Comparison of ENCODE assay signal across 12 cellular contexts in the genomic region with DNA sequence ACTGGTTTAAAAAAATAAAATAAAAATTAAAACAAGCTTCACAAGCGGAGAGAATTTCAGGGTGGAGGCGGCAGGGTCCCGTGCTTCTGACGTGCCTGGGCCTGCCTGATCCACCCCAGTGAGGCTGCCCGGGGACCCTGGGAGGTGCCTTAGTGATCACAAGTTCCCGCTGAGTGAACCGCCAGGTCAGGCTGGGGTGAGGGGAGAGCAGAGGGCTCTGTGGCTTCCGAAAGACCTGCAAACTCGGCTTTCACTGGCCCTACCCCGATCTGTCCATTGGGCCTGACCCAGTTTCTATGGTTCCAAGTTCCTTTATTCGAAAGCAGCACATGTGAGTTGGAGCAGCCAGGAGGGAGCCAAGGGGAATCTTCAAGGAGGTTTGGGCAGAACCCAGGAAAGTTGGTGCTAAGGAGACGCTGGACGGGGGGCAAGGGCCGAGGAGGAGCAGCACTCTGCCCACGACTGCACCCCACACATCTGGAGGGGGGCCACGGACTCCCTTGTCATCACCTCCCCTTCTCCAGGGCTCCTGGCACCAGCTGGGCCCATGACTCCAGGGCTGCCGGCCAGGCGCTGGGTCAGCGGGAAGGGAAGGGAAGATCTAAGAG. TPM values are rescaled to one million over a fixed set of nuclear protein-coding genes. Genes with fewer than 3 reads are reported as not detected.
DNase-seq lines count a peak whose midpoint lies in the region; ATAC-seq and TF ChIP-seq lines count a peak whose summit lies in the region.
"Had no signal": no experiment of that assay in that cellular context is flagged by ENCODE, and none has a peak within 500 bp of the region (broad histone marks: within the 10 kb centered on the region; RNA-seq: fewer than 3 reads in every experiment).

No MANE protein-coding gene starts in this region.

- peaks cover 7% of the 10 kb centered on the region for H3K4me1 Mint-ChIP-seq in Caco-2 (ENCODE audit: low read depth, unreplicated experiment)

- H3K27ac ChIP-seq in AG04450 (ENCODE audit: low read depth, low read length) (peak overlapping the region; percentile 100), gastroesophageal sphincter (peak overlapping the region; percentile 66 to 92 (median 88))
- H3K27ac ChIP-seq: SJSA1 had no signal

- H3K36me3 Mint-ChIP-seq in Caco-2 (ENCODE audit: insufficient read depth, unreplicated experiment): peaks cover 20% of the 10 kb centered on the region

- CTCF ChIA-PET in AG04450 (lab: Charles Lee): interaction anchor here (0.6 to 8.5 kb wide), 9 partner anchors 11 to 293 kb away, joined by 3 to 217 read pairs (median 4); partner anchors contain the start of gene DAD1
- CTCF ChIA-PET in Caco-2 (lab: Charles Lee): interaction anchor here (0.6 kb wide), 1 partner anchor 106 kb away, joined by 5 read pairs; no protein-coding TSS in a partner anchor

- peaks cover 85% of the 10 kb centered on the region for H3K4me1 ChIP-seq in adipocyte (ENCODE audit: control insufficient read depth, insufficient read depth, low read length)
- H3K4me1 ChIP-seq in gastroesophageal sphincter: peaks cover 3 to 94% (median 64%) of the 10 kb centered on the region in 3 donors
- H3K4me1 ChIP-seq in Caco-2: peaks cover 20% of the 10 kb centered on the region
- no peaks in the 10 kb centered on the region for H3K4me1 ChIP-seq in BE2C

- H3K4me3 ChIP-seq in AG04450 (ENCODE audit: low read depth, low read length): no peak overlapping the region
- H3K4me3 ChIP-seq in adipocyte (ENCODE audit: low read length): peak overlapping the region; percentile 46
- H3K4me3 ChIP-seq in gastroesophageal sphincter: peak overlapping the region in 1 of 2 donors; percentile 13
- H3K4me3 ChIP-seq in Caco-2 (ENCODE audit: low read depth, low read length): no peak overlapping the region
- no peak overlapping the region for H3K4me3 ChIP-seq in BE2C (ENCODE audit: low read depth, low read length)
- H3K4me3 ChIP-seq: SJSA1 had no signal

- no peaks in the 10 kb centered on the region for H3K9me3 ChIP-seq in AG04450 (ENCODE audit: control insufficient read depth, insufficient read depth, low read length)
- H3K9me3 ChIP-seq in adipocyte (ENCODE audit: control insufficient read depth, low read length): no peaks in the 10 kb centered on the region
- no peaks in the 10 kb centered on the region for H3K9me3 ChIP-seq in gastroesophageal sphincter
- no peaks in the 10 kb centered on the region for H3K9me3 ChIP-seq in Caco-2
- no peaks in the 10 kb centered on the region for H3K9me3 ChIP-seq in BE2C
- H3K9me3 ChIP-seq: SJSA1 had no signal

- no TSS peak for BruUV-seq in Caco-2 (replicated peaks; lab: Mats Ljungman, UMichigan)

- TF ChIP-seq CTCF in AG04450 (IDR thresholded peaks at IDR 0.05; ENCODE audit: low read depth, low read length) (no peak), gastroesophageal sphincter (IDR thresholded peaks at IDR 0.05) (no peak), omental fat pad (IDR thresholded peaks at IDR 0.05) (no peak), Caco-2 (IDR thresholded peaks at IDR 0.05; ENCODE audit: insufficient read depth in 1 of 2, low read depth in 1 of 2, low read length in 1 of 2, severe bottlenecking in 1 of 2, unreplicated experiment in 1 of 2) (no peak), BE2C (IDR thresholded peaks at IDR 0.05; ENCODE audit: low read depth, low read length) (no peak)

- H3K27me3 Mint-ChIP-seq in Caco-2 (ENCODE audit: insufficient read depth, unreplicated experiment): no peaks in the 10 kb centered on the region

- H3K9ac ChIP-seq in adipocyte (ENCODE audit: low read length): peak overlapping the region; percentile 80

- TF ChIP-seq POLR2A in gastroesophageal sphincter (IDR thresholded peaks at IDR 0.05): no peak

- no peak for TF ChIP-seq EP300 in gastroesophageal sphincter (IDR thresholded peaks at IDR 0.05)

- H3K36me3 ChIP-seq in adipocyte (ENCODE audit: control insufficient read depth, insufficient read depth, low read length, severe bottlenecking) (peaks cover 26% of the 10 kb centered on the region), gastroesophageal sphincter (peaks cover 0 to 28% of the 10 kb centered on the region in 2 donors), Caco-2 (ENCODE audit: control insufficient read depth, insufficient read depth, low read length) (peaks cover 5% of the 10 kb centered on the region; the same call in 1 of the 2 replicates), BE2C (no peaks in the 10 kb centered on the region)

- H3K9me3 Mint-ChIP-seq in Caco-2 (ENCODE audit: unreplicated experiment): no peaks in the 10 kb centered on the region
- H3K9me3 Mint-ChIP-seq: activated T-helper 1 cell treated with anti-CD3 and anti-CD28 coated beads, Interleukin-12 subunit alpha, Interleukin-12 subunit beta, Interleukin-2, Interleukin-4 antibody, amounts not matched to agents 30 ng/mL and 10 ng/mL and 1 ng/mL, durations not matched to agents 14 hours and 24 hours and 36 hours had no signal

- no peak overlapping the region for H3K27ac Mint-ChIP-seq in Caco-2 (ENCODE audit: unreplicated experiment)
- H3K27ac Mint-ChIP-seq: activated T-helper 1 cell treated with anti-CD3 and anti-CD28 coated beads, Interleukin-12 subunit alpha, Interleukin-12 subunit beta, Interleukin-2, Interleukin-4 antibody, amounts not matched to agents 30 ng/mL and 10 ng/mL and 1 ng/mL, durations not matched to agents 14 hours and 24 hours and 36 hours; B cell had no signal

- 8 to 57% methylated on average over 6 to 7 of the region's 19 CpGs for WGBS in gastroesophageal sphincter (ENCODE audit: low coverage in 1 of 2), 2 donors

- ATAC-seq in gastroesophageal sphincter: peak; percentile 39
- ATAC-seq in omental fat pad (ENCODE audit: low FRiP score): peak; percentile 38
- no peak for ATAC-seq in GM21515 (IDR thresholded peaks at IDR 0.05; ENCODE audit: unreplicated experiment)

- DNase-seq in AG04450 (ENCODE audit: low read depth, low spot score): no peak
- no peak for DNase-seq in adipocyte (ENCODE audit: low read depth)
- DNase-seq in omental fat pad (ENCODE audit: low spot score): peak; percentile 37
- DNase-seq in OCI-M1 (lab: John Stamatoyannopoulos, UW): no peak
- DNase-seq in Caco-2: no peak
- DNase-seq in BE2C: no peak
- DNase-seq: MV-4-11 had no signal

- no peak overlapping the region for H3K4me3 Mint-ChIP-seq in Caco-2 (ENCODE audit: unreplicated experiment)
- H3K4me3 Mint-ChIP-seq: activated T-helper 1 cell treated with anti-CD3 and anti-CD28 coated beads, Interleukin-12 subunit alpha, Interleukin-12 subunit beta, Interleukin-2, Interleukin-4 antibody, amounts not matched to agents 30 ng/mL and 10 ng/mL and 1 ng/mL, durations not matched to agents 14 hours and 24 hours and 36 hours; B cell had no signal

- intact Hi-C loops in Caco-2 (cut with micrococcal nuclease; ENCODE audit: unreplicated experiment): no loop called here

- no peaks in the 10 kb centered on the region for H3K27me3 ChIP-seq in AG04450 (ENCODE audit: control insufficient read depth, insufficient read depth, low read length)
- no peaks in the 10 kb centered on the region for H3K27me3 ChIP-seq in adipocyte (replicated peaks; ENCODE audit: control insufficient read depth, insufficient read depth, low read length)
- no peaks in the 10 kb centered on the region for H3K27me3 ChIP-seq in gastroesophageal sphincter
- no peaks in the 10 kb centered on the region for H3K27me3 ChIP-seq in Caco-2 (replicated peaks; ENCODE audit: control insufficient read depth, insufficient read depth, low read length)
- H3K27me3 ChIP-seq in BE2C: no peaks in the 10 kb centered on the region
- H3K27me3 ChIP-seq: SJSA1 had no signal

- POLR2A ChIA-PET in AG04450 (lab: Yijun Ruan, JAX): interaction anchor here (0.7 to 3.9 kb wide), 5 partner anchors 11 to 26 kb away, joined by 3 to 76 read pairs (median 15); partner anchors contain the start of gene MMP14
- POLR2A ChIA-PET in Caco-2 (lab: Charles Lee): interaction anchor here (0.5 kb wide), 1 partner anchor 1468 kb away, joined by 6 read pairs; no protein-coding TSS in a partner anchor

RNA-seq across cellular contexts. Expression of gene MMP14, which starts 12.9 kb away (rescaled TPM):
- 365 and 448 TPM in 2 replicates for polyA plus RNA-seq in AG04450 (2011; rRNA removed)
- 257 and 350 TPM in 2 replicates for polyA minus RNA-seq in AG04450 (2011; rRNA and poly(A)+ RNA removed)
- 100 to 1,000 TPM; 114 to 127 (median 123) TPM for total RNA-seq in gastroesophageal sphincter
- total RNA-seq in omental fat pad: 100 to 1,000 TPM; 108 to 208 (median 166) TPM
- total RNA-seq in Caco-2 (2022): 57.2 and 62.9 TPM in 2 replicates
- 1.6 TPM for polyA plus RNA-seq in BE2C (2012; ENCODE audit: insufficient read depth, insufficient read length, low read depth)

RNA-seq across cellular contexts. Expression of gene MRPL52, which starts 19.6 kb away (rescaled TPM):
- 71.8 and 78.1 TPM in 2 replicates for polyA plus RNA-seq in AG04450 (2011; rRNA removed)
- polyA minus RNA-seq in AG04450 (2011; rRNA and poly(A)+ RNA removed): 17.4 and 20.0 TPM in 2 replicates
- total RNA-seq in gastroesophageal sphincter: 10 to 100 TPM; 24.4 to 65.0 (median 35.0) TPM
- 10 to 100 TPM; 15.9 to 55.1 (median 37.7) TPM for total RNA-seq in omental fat pad
- 149 TPM in 2 replicates for total RNA-seq in Caco-2 (2022)
- 324 TPM for polyA plus RNA-seq in BE2C (2012; ENCODE audit: insufficient read depth, insufficient read length, low read depth)

RNA-seq across cellular contexts. Expression of gene LRP10, which starts 22.2 kb away (rescaled TPM):
- polyA plus RNA-seq in AG04450 (2011; rRNA removed): 87.8 and 125 TPM in 2 replicates
- 128 and 185 TPM in 2 replicates for polyA minus RNA-seq in AG04450 (2011; rRNA and poly(A)+ RNA removed)
- total RNA-seq in gastroesophageal sphincter: 100 to 1,000 TPM; 123 to 257 (median 163) TPM
- total RNA-seq in omental fat pad: 100 to 1,000 TPM in 2 of 4 donors, 10 to 100 TPM in 2; 73.5 to 125 (median 96.6) TPM
- total RNA-seq in Caco-2 (2022): 29.6 and 34.0 TPM in 2 replicates
- polyA plus RNA-seq in BE2C (2012; ENCODE audit: insufficient read depth, insufficient read length, low read depth): 29.7 TPM

RNA-seq across cellular contexts. Expression of gene REM2, which starts 33.7 kb away (rescaled TPM):
- 0.06 and 0.19 TPM in 2 replicates for polyA plus RNA-seq in AG04450 (2011; rRNA removed)
- 0.23 TPM in 1 of 2 replicates, not detected in the other for polyA minus RNA-seq in AG04450 (2011; rRNA and poly(A)+ RNA removed)
- under 1 TPM; 0.20 to 0.93 (median 0.47) TPM for total RNA-seq in gastroesophageal sphincter
- 1 to 10 TPM in 2 of 4 donors, under 1 TPM in 2; 0.24 to 3.3 (median 1.0) TPM for total RNA-seq in omental fat pad
- total RNA-seq in Caco-2 (2022): 0.41 and 0.44 TPM in 2 replicates
- 0.31 TPM for polyA plus RNA-seq in BE2C (2012; ENCODE audit: insufficient read depth, insufficient read length, low read depth)

RNA-seq across cellular contexts. Expression of gene SLC7A7, which starts 34.1 kb away (rescaled TPM):
- polyA plus RNA-seq in AG04450 (2011; rRNA removed): 7.5 and 7.7 TPM in 2 replicates
- 6.8 and 9.1 TPM in 2 replicates for polyA minus RNA-seq in AG04450 (2011; rRNA and poly(A)+ RNA removed)
- total RNA-seq in gastroesophageal sphincter: 10 to 100 TPM in 3 of 4 donors, 1 to 10 TPM in 1; 8.1 to 36.6 (median 23.4) TPM
- 10 to 100 TPM; 52.0 to 72.3 (median 64.0) TPM for total RNA-seq in omental fat pad
- total RNA-seq in Caco-2 (2022): 380 and 443 TPM in 2 replicates
- 1.1 TPM for polyA plus RNA-seq in BE2C (2012; ENCODE audit: insufficient read depth, insufficient read length, low read depth)
- total RNA-seq: activated T-helper 1 cell treated with anti-CD3 and anti-CD28 coated beads, Interleukin-12 subunit alpha, Interleukin-12 subunit beta, Interleukin-2, Interleukin-4 antibody, amounts not matched to agents 30 ng/mL and 10 ng/mL and 1 ng/mL, durations not matched to agents 14 hours and 24 hours and 36 hours had no signal
